Comparison of ENCODE assay signal across 1 cellular context in the genomic region with DNA sequence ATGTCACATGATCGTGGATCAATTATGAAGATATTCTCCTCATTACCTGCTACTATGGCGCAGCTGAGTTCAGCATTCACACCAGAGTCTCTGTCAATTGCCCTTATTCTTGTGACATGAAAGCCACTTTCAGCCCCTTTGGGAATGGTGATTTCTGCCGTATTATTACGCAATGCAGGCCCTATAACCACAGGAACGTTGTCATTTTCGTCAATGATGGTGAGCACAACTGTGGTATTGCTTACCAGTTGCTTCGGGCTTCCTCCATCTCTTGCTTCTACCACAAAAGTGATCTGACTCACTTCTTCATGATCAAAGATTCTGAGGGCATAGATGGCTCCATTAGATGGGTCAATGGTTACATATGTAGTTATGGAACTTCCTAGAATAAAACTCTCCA.
TF ChIP-seq lines count a peak whose summit lies in the region.

No MANE protein-coding gene starts in this region.

TF ChIP-seq in GM23338, 12 proteins besides CTCF, POLR2A, EP300 and RAD21:
- TF ChIP-seq, protein P1, sequence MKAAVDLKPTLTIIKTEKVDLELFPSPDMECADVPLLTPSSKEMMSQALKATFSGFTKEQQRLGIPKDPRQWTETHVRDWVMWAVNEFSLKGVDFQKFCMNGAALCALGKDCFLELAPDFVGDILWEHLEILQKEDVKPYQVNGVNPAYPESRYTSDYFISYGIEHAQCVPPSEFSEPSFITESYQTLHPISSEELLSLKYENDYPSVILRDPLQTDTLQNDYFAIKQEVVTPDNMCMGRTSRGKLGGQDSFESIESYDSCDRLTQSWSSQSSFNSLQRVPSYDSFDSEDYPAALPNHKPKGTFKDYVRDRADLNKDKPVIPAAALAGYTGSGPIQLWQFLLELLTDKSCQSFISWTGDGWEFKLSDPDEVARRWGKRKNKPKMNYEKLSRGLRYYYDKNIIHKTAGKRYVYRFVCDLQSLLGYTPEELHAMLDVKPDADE (IDR thresholded peaks at IDR 0.05): no peak
- TF ChIP-seq NANOG (IDR thresholded peaks at IDR 0.05; ENCODE audit: borderline replicate concordance) (no peak), POLR2AphosphoS5 (IDR thresholded peaks at IDR 0.05; ENCODE audit: low read depth) (no peak), CREB1 (CRISPR knock-in tag; IDR thresholded peaks at IDR 0.05; ENCODE audit: low read depth) (no peak), ZNF331 (CRISPR knock-in tag; IDR thresholded peaks at IDR 0.05; ENCODE audit: low read depth) (no peak), ZNF114 (CRISPR knock-in tag; IDR thresholded peaks at IDR 0.05) (no peak), EZH2phosphoT487 (IDR thresholded peaks at IDR 0.05; ENCODE audit: unreplicated experiment) (no peak), JUNB (IDR thresholded peaks at IDR 0.05; ENCODE audit: unreplicated experiment) (no peak), EZH2 (IDR thresholded peaks at IDR 0.05; ENCODE audit: low read depth, unreplicated experiment) (no peak), STAT1 (IDR thresholded peaks at IDR 0.05; ENCODE audit: unreplicated experiment) (no peak)
- TF ChIP-seq, protein P2, sequence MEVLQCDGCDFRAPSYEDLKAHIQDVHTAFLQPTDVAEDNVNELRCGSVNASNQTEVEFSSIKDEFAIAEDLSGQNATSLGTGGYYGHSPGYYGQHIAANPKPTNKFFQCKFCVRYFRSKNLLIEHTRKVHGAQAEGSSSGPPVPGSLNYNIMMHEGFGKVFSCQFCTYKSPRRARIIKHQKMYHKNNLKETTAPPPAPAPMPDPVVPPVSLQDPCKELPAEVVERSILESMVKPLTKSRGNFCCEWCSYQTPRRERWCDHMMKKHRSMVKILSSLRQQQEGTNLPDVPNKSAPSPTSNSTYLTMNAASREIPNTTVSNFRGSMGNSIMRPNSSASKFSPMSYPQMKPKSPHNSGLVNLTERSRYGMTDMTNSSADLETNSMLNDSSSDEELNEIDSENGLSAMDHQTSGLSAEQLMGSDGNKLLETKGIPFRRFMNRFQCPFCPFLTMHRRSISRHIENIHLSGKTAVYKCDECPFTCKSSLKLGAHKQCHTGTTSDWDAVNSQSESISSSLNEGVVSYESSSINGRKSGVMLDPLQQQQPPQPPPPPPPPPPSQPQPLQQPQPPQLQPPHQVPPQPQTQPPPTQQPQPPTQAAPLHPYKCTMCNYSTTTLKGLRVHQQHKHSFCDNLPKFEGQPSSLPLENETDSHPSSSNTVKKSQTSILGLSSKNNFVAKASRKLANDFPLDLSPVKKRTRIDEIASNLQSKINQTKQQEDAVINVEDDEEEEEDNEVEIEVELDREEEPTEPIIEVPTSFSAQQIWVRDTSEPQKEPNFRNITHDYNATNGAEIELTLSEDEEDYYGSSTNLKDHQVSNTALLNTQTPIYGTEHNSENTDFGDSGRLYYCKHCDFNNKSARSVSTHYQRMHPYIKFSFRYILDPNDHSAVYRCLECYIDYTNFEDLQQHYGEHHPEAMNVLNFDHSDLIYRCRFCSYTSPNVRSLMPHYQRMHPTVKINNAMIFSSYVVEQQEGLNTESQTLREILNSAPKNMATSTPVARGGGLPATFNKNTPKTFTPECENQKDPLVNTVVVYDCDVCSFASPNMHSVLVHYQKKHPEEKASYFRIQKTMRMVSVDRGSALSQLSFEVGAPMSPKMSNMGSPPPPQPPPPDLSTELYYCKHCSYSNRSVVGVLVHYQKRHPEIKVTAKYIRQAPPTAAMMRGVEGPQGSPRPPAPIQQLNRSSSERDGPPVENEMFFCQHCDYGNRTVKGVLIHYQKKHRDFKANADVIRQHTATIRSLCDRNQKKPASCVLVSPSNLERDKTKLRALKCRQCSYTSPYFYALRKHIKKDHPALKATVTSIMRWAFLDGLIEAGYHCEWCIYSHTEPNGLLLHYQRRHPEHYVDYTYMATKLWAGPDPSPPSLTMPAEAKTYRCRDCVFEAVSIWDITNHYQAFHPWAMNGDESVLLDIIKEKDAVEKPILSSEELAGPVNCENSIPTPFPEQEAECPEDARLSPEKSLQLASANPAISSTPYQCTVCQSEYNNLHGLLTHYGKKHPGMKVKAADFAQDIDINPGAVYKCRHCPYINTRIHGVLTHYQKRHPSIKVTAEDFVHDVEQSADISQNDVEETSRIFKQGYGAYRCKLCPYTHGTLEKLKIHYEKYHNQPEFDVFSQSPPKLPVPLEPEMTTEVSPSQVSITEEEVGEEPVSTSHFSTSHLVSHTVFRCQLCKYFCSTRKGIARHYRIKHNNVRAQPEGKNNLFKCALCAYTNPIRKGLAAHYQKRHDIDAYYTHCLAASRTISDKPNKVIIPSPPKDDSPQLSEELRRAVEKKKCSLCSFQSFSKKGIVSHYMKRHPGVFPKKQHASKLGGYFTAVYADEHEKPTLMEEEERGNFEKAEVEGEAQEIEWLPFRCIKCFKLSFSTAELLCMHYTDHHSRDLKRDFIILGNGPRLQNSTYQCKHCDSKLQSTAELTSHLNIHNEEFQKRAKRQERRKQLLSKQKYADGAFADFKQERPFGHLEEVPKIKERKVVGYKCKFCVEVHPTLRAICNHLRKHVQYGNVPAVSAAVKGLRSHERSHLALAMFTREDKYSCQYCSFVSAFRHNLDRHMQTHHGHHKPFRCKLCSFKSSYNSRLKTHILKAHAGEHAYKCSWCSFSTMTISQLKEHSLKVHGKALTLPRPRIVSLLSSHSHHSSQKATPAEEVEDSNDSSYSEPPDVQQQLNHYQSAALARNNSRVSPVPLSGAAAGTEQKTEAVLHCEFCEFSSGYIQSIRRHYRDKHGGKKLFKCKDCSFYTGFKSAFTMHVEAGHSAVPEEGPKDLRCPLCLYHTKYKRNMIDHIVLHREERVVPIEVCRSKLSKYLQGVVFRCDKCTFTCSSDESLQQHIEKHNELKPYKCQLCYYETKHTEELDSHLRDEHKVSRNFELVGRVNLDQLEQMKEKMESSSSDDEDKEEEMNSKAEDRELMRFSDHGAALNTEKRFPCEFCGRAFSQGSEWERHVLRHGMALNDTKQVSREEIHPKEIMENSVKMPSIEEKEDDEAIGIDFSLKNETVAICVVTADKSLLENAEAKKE (CRISPR knock-in tag; IDR thresholded peaks at IDR 0.05): no peak
- TF ChIP-seq, protein P3, sequence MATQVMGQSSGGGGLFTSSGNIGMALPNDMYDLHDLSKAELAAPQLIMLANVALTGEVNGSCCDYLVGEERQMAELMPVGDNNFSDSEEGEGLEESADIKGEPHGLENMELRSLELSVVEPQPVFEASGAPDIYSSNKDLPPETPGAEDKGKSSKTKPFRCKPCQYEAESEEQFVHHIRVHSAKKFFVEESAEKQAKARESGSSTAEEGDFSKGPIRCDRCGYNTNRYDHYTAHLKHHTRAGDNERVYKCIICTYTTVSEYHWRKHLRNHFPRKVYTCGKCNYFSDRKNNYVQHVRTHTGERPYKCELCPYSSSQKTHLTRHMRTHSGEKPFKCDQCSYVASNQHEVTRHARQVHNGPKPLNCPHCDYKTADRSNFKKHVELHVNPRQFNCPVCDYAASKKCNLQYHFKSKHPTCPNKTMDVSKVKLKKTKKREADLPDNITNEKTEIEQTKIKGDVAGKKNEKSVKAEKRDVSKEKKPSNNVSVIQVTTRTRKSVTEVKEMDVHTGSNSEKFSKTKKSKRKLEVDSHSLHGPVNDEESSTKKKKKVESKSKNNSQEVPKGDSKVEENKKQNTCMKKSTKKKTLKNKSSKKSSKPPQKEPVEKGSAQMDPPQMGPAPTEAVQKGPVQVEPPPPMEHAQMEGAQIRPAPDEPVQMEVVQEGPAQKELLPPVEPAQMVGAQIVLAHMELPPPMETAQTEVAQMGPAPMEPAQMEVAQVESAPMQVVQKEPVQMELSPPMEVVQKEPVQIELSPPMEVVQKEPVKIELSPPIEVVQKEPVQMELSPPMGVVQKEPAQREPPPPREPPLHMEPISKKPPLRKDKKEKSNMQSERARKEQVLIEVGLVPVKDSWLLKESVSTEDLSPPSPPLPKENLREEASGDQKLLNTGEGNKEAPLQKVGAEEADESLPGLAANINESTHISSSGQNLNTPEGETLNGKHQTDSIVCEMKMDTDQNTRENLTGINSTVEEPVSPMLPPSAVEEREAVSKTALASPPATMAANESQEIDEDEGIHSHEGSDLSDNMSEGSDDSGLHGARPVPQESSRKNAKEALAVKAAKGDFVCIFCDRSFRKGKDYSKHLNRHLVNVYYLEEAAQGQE (IDR thresholded peaks at IDR 0.05; ENCODE audit: unreplicated experiment): no peak
TF ChIP-seq in GM23338: peak in this region for 0.
